14 cellular contexts compared by ENCODE assay signal in the genomic region with DNA sequence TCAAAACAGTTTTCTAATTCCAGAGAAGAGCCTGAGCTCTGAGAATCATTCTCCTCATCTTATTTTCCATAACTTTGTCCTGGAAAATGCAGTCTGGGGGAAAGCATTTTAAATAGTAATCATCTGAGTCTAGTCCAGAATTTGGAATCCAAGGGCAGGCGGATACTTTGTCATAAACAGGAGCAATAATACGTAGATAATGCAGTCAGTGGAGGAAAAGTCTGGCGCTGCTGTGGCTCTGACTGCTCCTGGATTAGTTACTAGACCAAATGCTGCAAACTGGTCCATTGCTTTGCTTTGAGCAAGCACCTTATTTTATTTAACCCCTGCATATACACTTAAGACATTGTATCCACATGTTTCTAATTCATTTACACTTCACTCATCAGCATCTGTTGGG.
DNase-seq lines count a peak whose midpoint lies in the region; ATAC-seq and TF ChIP-seq lines count a peak whose summit lies in the region.
"Had no signal": no experiment of that assay in that cellular context is flagged by ENCODE, and none has a peak within 500 bp of the region (broad histone marks: within the 10 kb centered on the region; RNA-seq: fewer than 3 reads in every experiment).

No MANE protein-coding gene starts in this region.

- no peak for DNase-seq in heart right ventricle
- no peak for DNase-seq in left cardiac atrium
- peak; percentile 14 for DNase-seq in fibroblast of mammary gland (ENCODE audit: low read depth)
- DNase-seq in left lung: no peak
- no peak for DNase-seq in H7
- DNase-seq in stimulated activated naive CD8-positive, alpha-beta T cell treated with anti-CD3 and anti-CD28 coated beads, Interleukin-15, amount 100 ng/mL, for 72 hours: no peak
- DNase-seq in SK-N-DZ (ENCODE audit: low spot score): no peak
- no peak for DNase-seq in foreskin melanocyte
- DNase-seq: NCI-H1436, NCI-H2029 treated with DMSO at 0.1 percent for 48 hours, NCI-H510A had no signal

- no peaks in the 10 kb centered on the region for H3K9me3 ChIP-seq in heart right ventricle
- H3K9me3 ChIP-seq in left lung: no peaks in the 10 kb centered on the region

- TF ChIP-seq CTCF in heart right ventricle (IDR thresholded peaks at IDR 0.05): no peak
- no peak for TF ChIP-seq CTCF in fibroblast of mammary gland (conservative IDR thresholded peaks at IDR 0.05; ENCODE audit: control insufficient read depth, insufficient read depth, low read depth, low read length)
- TF ChIP-seq CTCF in left lung (IDR thresholded peaks at IDR 0.05): no peak

- H3K4me1 Mint-ChIP-seq in stimulated activated naive CD8-positive, alpha-beta T cell treated with anti-CD3 and anti-CD28 coated beads, Interleukin-15, amount 100 ng/mL, for 72 hours: no peaks in the 10 kb centered on the region
- H3K4me1 Mint-ChIP-seq: IgD-negative memory B cell had no signal

- peaks cover 0 to 25% (median 7%) of the 10 kb centered on the region in 9 donors for H3K4me1 ChIP-seq in heart right ventricle
- H3K4me1 ChIP-seq in left lung: peaks cover 6 to 8% of the 10 kb centered on the region in 2 donors

- H3K27me3 ChIP-seq in heart right ventricle (no peaks in the 10 kb centered on the region), left lung (no peaks in the 10 kb centered on the region), H7 (ENCODE audit: control insufficient read depth, insufficient read depth, low read length) (no peaks in the 10 kb centered on the region)

- H3K4me3 ChIP-seq in heart right ventricle: no peak overlapping the region
- H3K4me3 ChIP-seq in fibroblast of mammary gland (ENCODE audit: control insufficient read depth, low read depth, low read length): no peak overlapping the region
- H3K4me3 ChIP-seq in left lung: no peak overlapping the region
- H3K4me3 ChIP-seq in H7 (ENCODE audit: insufficient read depth, low read depth, low read length): no peak overlapping the region

- ATAC-seq in heart right ventricle (peak in 3 of 8 donors; percentile 42 to 60 (median 43)), left cardiac atrium (no peak), left lung (peak; percentile 14)
- no peak for ATAC-seq in stimulated activated naive CD8-positive, alpha-beta T cell treated with anti-CD3 and anti-CD28 coated beads, Interleukin-15, amount 100 ng/mL, for 72 hours
- ATAC-seq: HCT116 had no signal

- H3K4me3 Mint-ChIP-seq in stimulated activated naive CD8-positive, alpha-beta T cell treated with anti-CD3 and anti-CD28 coated beads, Interleukin-15, amount 100 ng/mL, for 72 hours: no peak overlapping the region
- H3K4me3 Mint-ChIP-seq: IgD-negative memory B cell had no signal

- WGBS in heart right ventricle, 2 donors: 36 to 38% methylated on average over 3 of the region's 3 CpGs

- no peaks in the 10 kb centered on the region for H3K36me3 ChIP-seq in heart right ventricle
- no peaks in the 10 kb centered on the region for H3K36me3 ChIP-seq in left lung
- H3K36me3 ChIP-seq in H7 (replicated peaks; ENCODE audit: control insufficient read depth, insufficient read depth, low read length): no peaks in the 10 kb centered on the region

- no peaks in the 10 kb centered on the region for H3K9me3 Mint-ChIP-seq in stimulated activated naive CD8-positive, alpha-beta T cell treated with anti-CD3 and anti-CD28 coated beads, Interleukin-15, amount 100 ng/mL, for 72 hours

- no peak overlapping the region for H3K27ac Mint-ChIP-seq in stimulated activated naive CD8-positive, alpha-beta T cell treated with anti-CD3 and anti-CD28 coated beads, Interleukin-15, amount 100 ng/mL, for 72 hours
- H3K27ac Mint-ChIP-seq: IgD-negative memory B cell had no signal

- H3K27me3 Mint-ChIP-seq in stimulated activated naive CD8-positive, alpha-beta T cell treated with anti-CD3 and anti-CD28 coated beads, Interleukin-15, amount 100 ng/mL, for 72 hours: peaks cover 7% of the 10 kb centered on the region
- H3K27me3 Mint-ChIP-seq: IgD-negative memory B cell had no signal

- H3K27ac ChIP-seq in heart right ventricle: peak overlapping the region in 7 of 10 donors; percentile 33 to 59 (median 50)
- H3K27ac ChIP-seq in left lung: peak overlapping the region in 1 of 2 donors; percentile 29
- H3K27ac ChIP-seq: C4-2B had no signal

- intact Hi-C loops in heart right ventricle (cut with DNase I): loop anchor here in 1 of 10 donors (10.0 kb wide), 1 partner anchor 66 kb away; no protein-coding TSS in a partner anchor
- intact Hi-C loops in left cardiac atrium (cut with DNase I): no loop called here
- intact Hi-C loops in left lung (cut with DNase I): no loop called here
